Comparison of ENCODE assay signal across 8 cellular contexts in genomic region chr6:157535354-157536217, GRCh38.
DNase-seq lines count a peak whose midpoint lies in the region; ATAC-seq, FAIRE-seq and TF ChIP-seq lines count a peak whose summit lies in the region.

No MANE protein-coding gene starts in this region.

- H3K9me3 ChIP-seq in KOPT-K1 (ENCODE audit: insufficient read depth, low read length, poor library complexity, severe bottlenecking), result no peaks in the 10 kb centered on the region
- no peaks in the 10 kb centered on the region for H3K9me3 ChIP-seq in mesodermal cell (ENCODE audit: control insufficient read depth, low read length)
- no peaks in the 10 kb centered on the region for H3K9me3 ChIP-seq in ovary

- no peaks in the 10 kb centered on the region for H3K27me3 ChIP-seq in ovary

- intact Hi-C loops in ovary (cut with DNase I), result no loop called here

- FAIRE-seq in D721Med (lab: Jason Lieb, UNC), result no peak

- TF ChIP-seq EP300 in ovary (IDR thresholded peaks at IDR 0.05), result no peak

- H3K27ac ChIP-seq in KOPT-K1 (ENCODE audit: low read depth, low read length, poor library complexity, severe bottlenecking), result peak overlapping the region; percentile 49
- peak overlapping the region; percentile 77 for H3K27ac ChIP-seq in mesodermal cell (ENCODE audit: low read depth, low read length, severe bottlenecking)
- no peak overlapping the region for H3K27ac ChIP-seq in ovary

- peak; percentile 70 for ATAC-seq in GM21737 (IDR thresholded peaks at IDR 0.05; ENCODE audit: unreplicated experiment)

- DNase-seq in GM03348 (ENCODE audit: low spot score), result peak; percentile 47
- peak; percentile 80 for DNase-seq in astrocyte of the hippocampus (ENCODE audit: low read depth, low spot score)
- no peak for DNase-seq in ovary
- DNase-seq in NCI-H1105 treated with DMSO at 0.1 percent for 48 hours (lab: John Stamatoyannopoulos, UW), result no peak
- DNase-seq in D721Med (ENCODE audit: insufficient read length, low spot score), result no peak

- no peak for TF ChIP-seq POLR2A in ovary (IDR thresholded peaks at IDR 0.05)

- WGBS in mesodermal cell (ENCODE audit: insufficient coverage in 2 of 2), 2 experiments, result 30 to 36% methylated on average over 7 of the region's 12 CpGs
- 52 to 61% (median 60%) methylated on average over 12 of the region's 12 CpGs for WGBS in ovary, 3 donors

- H3K4me1 ChIP-seq in mesodermal cell (ENCODE audit: control insufficient read depth, insufficient read depth, low read length, poor library complexity, severe bottlenecking) (peaks cover 29% of the 10 kb centered on the region), ovary (ENCODE audit: insufficient read depth) (no peaks in the 10 kb centered on the region)

- TF ChIP-seq CTCF in ovary (IDR thresholded peaks at IDR 0.05) (no peak), D721Med (IDR thresholded peaks at IDR 0.05; ENCODE audit: insufficient read depth, missing control alignments) (no peak)

- H3K36me3 ChIP-seq in KOPT-K1 (ENCODE audit: insufficient read depth, low read length), result no peaks in the 10 kb centered on the region
- no peaks in the 10 kb centered on the region for H3K36me3 ChIP-seq in mesodermal cell (ENCODE audit: control insufficient read depth, insufficient read depth, low read length)
- no peaks in the 10 kb centered on the region for H3K36me3 ChIP-seq in ovary

- H3K4me3 ChIP-seq in mesodermal cell (ENCODE audit: extremely low read depth, insufficient read depth, low read length, poor library complexity, severe bottlenecking), result no peak overlapping the region
- no peak overlapping the region for H3K4me3 ChIP-seq in ovary

Comparison
In these comparisons a context has a peak if more than half of its experiments do, and no peak if none do; other contexts are left out.
1. DNase-seq: peak in GM03348 (single experiment) and astrocyte of the hippocampus (single experiment); none in ovary (0 of 5), NCI-H1105 treated with DMSO at 0.1 percent for 48 hours (single experiment) and D721Med (single experiment).
2. H3K27ac ChIP-seq: peak in KOPT-K1 (single experiment) and mesodermal cell (single experiment); none in ovary (0 of 2).